In genomic region chr6:147510949-147511590, GRCh38 we compare ENCODE assay signal across 23 cellular contexts. TPM values are rescaled to one million over a fixed set of nuclear protein-coding genes. Genes with fewer than 3 reads are reported as not detected.
DNase-seq lines count a peak whose midpoint lies in the region; TF ChIP-seq lines count a peak whose summit lies in the region.
"Had no signal": no experiment of that assay in that cellular context is flagged by ENCODE, and none has a peak within 500 bp of the region (broad histone marks: within the 10 kb centered on the region; RNA-seq: fewer than 3 reads in every experiment).

No MANE protein-coding gene starts in this region.

- no peak for DNase-seq in breast epithelium (ENCODE audit: low spot score in 2 of 2)
- no peak for DNase-seq in MCF 10A (ENCODE audit: unreplicated experiment)
- DNase-seq in fibroblast of lung (ENCODE audit: low read depth in 2 of 2): no peak
- no peak for DNase-seq in HuH-7.5 (ENCODE audit: low spot score)
- no peak for DNase-seq in MV-4-11 (lab: John Stamatoyannopoulos, UW)
- no peak for DNase-seq in islet precursor cell
- DNase-seq in cerebellar cortex (ENCODE audit: low spot score): no peak
- DNase-seq: activated CD4-positive, CD25-positive, alpha-beta regulatory T cell; activated naive CD4-positive, alpha-beta T cell treated with anti-CD3 and anti-CD28 coated beads, Interleukin-2, amount 50 U/mL, for 16 hours; activated T-cell treated with anti-CD3 and anti-CD28 coated beads, Interleukin-2, amount 50 U/mL, for 48 hours; C1 segment of cervical spinal cord; foreskin melanocyte; GOT3; naive B cell; NCI-H2107; posterior cingulate gyrus; SHP77 treated with DMSO at 0.1 percent for 48 hours; spleen had no signal

- H3K36me3 ChIP-seq in breast epithelium: no peaks in the 10 kb centered on the region
- H3K36me3 ChIP-seq in fibroblast of lung (ENCODE audit: control insufficient read depth, insufficient read depth, low read length): no peaks in the 10 kb centered on the region
- H3K36me3 ChIP-seq: ascending aorta, spleen, thoracic aorta had no signal

- H3K4me1 Mint-ChIP-seq in MCF 10A (ENCODE audit: insufficient read depth, unreplicated experiment) (peaks cover 24% of the 10 kb centered on the region), nephron (peaks cover 31% of the 10 kb centered on the region)

- intact Hi-C loops in breast epithelium (cut with DNase I; ENCODE audit: low total_unique reads): no loop called here
- intact Hi-C loops in MCF 10A (cut with micrococcal nuclease): no loop called here

- no peaks in the 10 kb centered on the region for H4K20me1 ChIP-seq in fibroblast of lung (ENCODE audit: control insufficient read depth, extremely low read depth, insufficient read depth, low read length)

- POLR2A ChIA-PET in MCF 10A (lab: Yijun Ruan, JAX): interaction anchor here (0.7 kb wide), 1 partner anchor 639 kb away, joined by 3 read pairs; no protein-coding TSS in a partner anchor

- peak overlapping the region; percentile 75 to 87 for H3K27ac ChIP-seq in breast epithelium
- no peak overlapping the region for H3K27ac ChIP-seq in fibroblast of lung (ENCODE audit: insufficient read depth, low read length)
- H3K27ac ChIP-seq: ascending aorta, spleen, thoracic aorta had no signal

- no peak overlapping the region for H3K9ac ChIP-seq in fibroblast of lung (ENCODE audit: insufficient read depth, low read length)

- no peaks in the 10 kb centered on the region for H3K79me2 ChIP-seq in fibroblast of lung (ENCODE audit: control insufficient read depth, insufficient read depth, low read length)

- H3K4me3 Mint-ChIP-seq in MCF 10A (ENCODE audit: unreplicated experiment): no peak overlapping the region
- H3K4me3 Mint-ChIP-seq in nephron: peak overlapping the region; percentile 14 to 93 (median 93)
- H3K4me3 Mint-ChIP-seq: IgD-negative memory B cell; T-helper 2 cell treated with Interferon-gamma antibody and Interleukin-4, amounts not matched to agents 5 μg/mL and 100 μg/mL, for 36 hours had no signal

- H3K4me3 ChIP-seq in breast epithelium: peak overlapping the region in 2 of 3 donors; percentile 66 to 90
- peak overlapping the region in 1 of 4 experiments; percentile 75 for H3K4me3 ChIP-seq in fibroblast of lung (replicated peaks in 1 of 4; ENCODE audit: control extremely low read depth in 1 of 4, insufficient read depth in 1 of 4, low read depth in 3 of 4, low read length in 4 of 4)
- H3K4me3 ChIP-seq: spleen had no signal

- H3K4me2 ChIP-seq in fibroblast of lung (ENCODE audit: extremely low read depth, insufficient read depth, low read length): peak overlapping the region; percentile 77

- CTCF ChIA-PET in MCF 10A (lab: Yijun Ruan, JAX): interaction anchor here (0.6 to 6.6 kb wide), 6 partner anchors 456 to 1067 kb away, joined by 3 to 101 read pairs (median 4); no protein-coding TSS in a partner anchor

- H3K9me3 ChIP-seq in breast epithelium: no peaks in the 10 kb centered on the region
- no peaks in the 10 kb centered on the region for H3K9me3 ChIP-seq in fibroblast of lung (ENCODE audit: control insufficient read depth, insufficient read depth, low read depth, low read length)
- H3K9me3 ChIP-seq: ascending aorta, spleen, thoracic aorta had no signal

- H3K27me3 Mint-ChIP-seq in MCF 10A (ENCODE audit: insufficient read depth, unreplicated experiment): no peaks in the 10 kb centered on the region
- H3K27me3 Mint-ChIP-seq in nephron (ENCODE audit: low read depth): peaks cover 34% of the 10 kb centered on the region

- no TSS peak for BruUV-seq in MCF 10A (replicated peaks; lab: Mats Ljungman, UMichigan)

- peaks cover 8% of the 10 kb centered on the region for H3K9me3 Mint-ChIP-seq in MCF 10A (ENCODE audit: unreplicated experiment)
- H3K9me3 Mint-ChIP-seq in nephron: no peaks in the 10 kb centered on the region
- H3K9me3 Mint-ChIP-seq: T-helper 2 cell treated with Interferon-gamma antibody and Interleukin-4, amounts not matched to agents 5 μg/mL and 100 μg/mL, for 36 hours had no signal

- no peak for TF ChIP-seq CTCF in breast epithelium (IDR thresholded peaks at IDR 0.05)
- no peak for TF ChIP-seq CTCF in MCF 10A (IDR thresholded peaks at IDR 0.05; ENCODE audit: unreplicated experiment)
- no peak for TF ChIP-seq CTCF in fibroblast of lung (conservative IDR thresholded peaks at IDR 0.05 in 1 of 2, IDR thresholded peaks at IDR 0.05 in 1 of 2; ENCODE audit: low read depth in 1 of 2, low read length in 2 of 2)
- no peak for TF ChIP-seq CTCF in nephron (IDR thresholded peaks at IDR 0.05; ENCODE audit: unreplicated experiment in 3 of 3)

- no peak for TF ChIP-seq POLR2A in breast epithelium (IDR thresholded peaks at IDR 0.05)

- no peak overlapping the region for H2AFZ ChIP-seq in fibroblast of lung (ENCODE audit: low read length)

- peaks cover 0 to 3% of the 10 kb centered on the region in 2 donors for H3K27me3 ChIP-seq in breast epithelium
- peaks cover 2% of the 10 kb centered on the region for H3K27me3 ChIP-seq in fibroblast of lung (ENCODE audit: control insufficient read depth, insufficient read depth, low read length)
- H3K27me3 ChIP-seq: ascending aorta had no signal

- no peak overlapping the region for H3K27ac Mint-ChIP-seq in MCF 10A (ENCODE audit: low read depth, unreplicated experiment)
- no peak overlapping the region for H3K27ac Mint-ChIP-seq in nephron
- H3K27ac Mint-ChIP-seq: IgD-negative memory B cell; naive B cell; T-helper 2 cell treated with Interferon-gamma antibody and Interleukin-4, amounts not matched to agents 5 μg/mL and 100 μg/mL, for 36 hours had no signal

- H3K4me1 ChIP-seq in breast epithelium (peaks cover 0 to 5% of the 10 kb centered on the region in 2 donors), fibroblast of lung (ENCODE audit: control insufficient read depth, extremely low read depth, insufficient read depth, low read length) (peaks cover 7% of the 10 kb centered on the region)

- H3K36me3 Mint-ChIP-seq in MCF 10A (ENCODE audit: insufficient read depth, unreplicated experiment): no peaks in the 10 kb centered on the region
- H3K36me3 Mint-ChIP-seq in nephron (ENCODE audit: low read depth): no peaks in the 10 kb centered on the region

RNA-seq across cellular contexts. Expression of gene SAMD5, which starts 2.6 kb away (rescaled TPM):
- total RNA-seq in breast epithelium (10 to 100 TPM in 1 of 3 donors, 1 to 10 TPM in 1, under 1 TPM in 1; 0.80 to 13.5 (median 8.8) TPM), MCF 10A (2022) (2.3 and 2.6 TPM in 2 replicates), fibroblast of lung (3.1 and 4.0 TPM in 2 replicates)
- 5.9 and 6.2 TPM in 2 replicates for polyA plus RNA-seq in fibroblast of lung
- polyA plus RNA-seq in fibroblast of lung (2012): 5.0 and 5.6 TPM in 2 replicates
- 1.1 and 2.3 TPM in 2 replicates for polyA minus RNA-seq in fibroblast of lung (ENCODE audit: low replicate concordance)
- polyA plus RNA-seq: IgD-negative memory B cell had no signal
